ENCODE assay signal across 2 cellular contexts in the genomic region with DNA sequence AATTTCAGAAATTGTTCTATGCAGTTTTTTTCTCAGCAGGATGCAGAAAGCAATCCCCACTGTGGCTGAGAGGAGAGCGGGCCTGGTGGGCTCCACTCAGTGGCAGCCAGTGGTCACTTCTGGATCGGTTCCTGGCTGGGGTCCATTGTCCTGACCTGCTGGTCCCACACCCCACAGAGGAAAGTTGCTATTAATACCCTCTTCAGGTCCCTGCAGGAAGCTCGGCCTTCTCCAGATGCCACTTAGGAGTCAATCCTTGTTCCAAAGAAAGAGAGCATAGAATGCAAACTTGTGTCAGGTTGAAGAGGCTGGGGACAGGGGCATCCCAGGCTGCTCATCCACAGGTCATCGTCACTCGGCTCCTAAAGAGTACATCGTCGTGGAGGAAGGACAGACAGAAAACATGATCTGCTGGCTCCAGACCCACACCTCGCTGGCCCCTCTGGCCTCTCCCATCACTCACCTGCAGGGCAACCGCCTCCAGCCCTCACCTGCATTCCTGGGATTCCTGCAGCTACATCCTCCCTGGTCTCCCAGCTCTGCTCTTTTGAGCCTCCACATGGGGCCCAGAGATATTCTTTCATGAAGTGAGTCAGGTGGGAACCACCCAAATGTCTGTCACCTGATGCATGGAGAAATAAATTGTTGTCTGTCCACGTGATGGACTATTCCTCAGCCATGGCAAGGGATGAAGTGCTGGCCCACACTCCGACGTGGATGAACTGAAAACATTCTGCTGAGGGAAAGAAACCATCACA.
TF ChIP-seq lines count a peak whose summit lies in the region.

No MANE protein-coding gene starts in this region.

TF ChIP-seq in GM23338, 12 proteins besides CTCF, POLR2A, EP300 and RAD21 (continued from another document):
- TF ChIP-seq, protein P1, sequence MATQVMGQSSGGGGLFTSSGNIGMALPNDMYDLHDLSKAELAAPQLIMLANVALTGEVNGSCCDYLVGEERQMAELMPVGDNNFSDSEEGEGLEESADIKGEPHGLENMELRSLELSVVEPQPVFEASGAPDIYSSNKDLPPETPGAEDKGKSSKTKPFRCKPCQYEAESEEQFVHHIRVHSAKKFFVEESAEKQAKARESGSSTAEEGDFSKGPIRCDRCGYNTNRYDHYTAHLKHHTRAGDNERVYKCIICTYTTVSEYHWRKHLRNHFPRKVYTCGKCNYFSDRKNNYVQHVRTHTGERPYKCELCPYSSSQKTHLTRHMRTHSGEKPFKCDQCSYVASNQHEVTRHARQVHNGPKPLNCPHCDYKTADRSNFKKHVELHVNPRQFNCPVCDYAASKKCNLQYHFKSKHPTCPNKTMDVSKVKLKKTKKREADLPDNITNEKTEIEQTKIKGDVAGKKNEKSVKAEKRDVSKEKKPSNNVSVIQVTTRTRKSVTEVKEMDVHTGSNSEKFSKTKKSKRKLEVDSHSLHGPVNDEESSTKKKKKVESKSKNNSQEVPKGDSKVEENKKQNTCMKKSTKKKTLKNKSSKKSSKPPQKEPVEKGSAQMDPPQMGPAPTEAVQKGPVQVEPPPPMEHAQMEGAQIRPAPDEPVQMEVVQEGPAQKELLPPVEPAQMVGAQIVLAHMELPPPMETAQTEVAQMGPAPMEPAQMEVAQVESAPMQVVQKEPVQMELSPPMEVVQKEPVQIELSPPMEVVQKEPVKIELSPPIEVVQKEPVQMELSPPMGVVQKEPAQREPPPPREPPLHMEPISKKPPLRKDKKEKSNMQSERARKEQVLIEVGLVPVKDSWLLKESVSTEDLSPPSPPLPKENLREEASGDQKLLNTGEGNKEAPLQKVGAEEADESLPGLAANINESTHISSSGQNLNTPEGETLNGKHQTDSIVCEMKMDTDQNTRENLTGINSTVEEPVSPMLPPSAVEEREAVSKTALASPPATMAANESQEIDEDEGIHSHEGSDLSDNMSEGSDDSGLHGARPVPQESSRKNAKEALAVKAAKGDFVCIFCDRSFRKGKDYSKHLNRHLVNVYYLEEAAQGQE (IDR thresholded peaks at IDR 0.05; ENCODE audit: unreplicated experiment): no peak
- 0 out of 2 replicates have a peak, but pooled peaks have one; percentile 80 for TF ChIP-seq ZNF114 (CRISPR knock-in tag; IDR thresholded peaks at IDR 0.05)
- no peak for TF ChIP-seq ZNF331 (CRISPR knock-in tag; IDR thresholded peaks at IDR 0.05; ENCODE audit: low read depth)
- TF ChIP-seq NANOG (IDR thresholded peaks at IDR 0.05; ENCODE audit: borderline replicate concordance): no peak
- TF ChIP-seq, protein P2, sequence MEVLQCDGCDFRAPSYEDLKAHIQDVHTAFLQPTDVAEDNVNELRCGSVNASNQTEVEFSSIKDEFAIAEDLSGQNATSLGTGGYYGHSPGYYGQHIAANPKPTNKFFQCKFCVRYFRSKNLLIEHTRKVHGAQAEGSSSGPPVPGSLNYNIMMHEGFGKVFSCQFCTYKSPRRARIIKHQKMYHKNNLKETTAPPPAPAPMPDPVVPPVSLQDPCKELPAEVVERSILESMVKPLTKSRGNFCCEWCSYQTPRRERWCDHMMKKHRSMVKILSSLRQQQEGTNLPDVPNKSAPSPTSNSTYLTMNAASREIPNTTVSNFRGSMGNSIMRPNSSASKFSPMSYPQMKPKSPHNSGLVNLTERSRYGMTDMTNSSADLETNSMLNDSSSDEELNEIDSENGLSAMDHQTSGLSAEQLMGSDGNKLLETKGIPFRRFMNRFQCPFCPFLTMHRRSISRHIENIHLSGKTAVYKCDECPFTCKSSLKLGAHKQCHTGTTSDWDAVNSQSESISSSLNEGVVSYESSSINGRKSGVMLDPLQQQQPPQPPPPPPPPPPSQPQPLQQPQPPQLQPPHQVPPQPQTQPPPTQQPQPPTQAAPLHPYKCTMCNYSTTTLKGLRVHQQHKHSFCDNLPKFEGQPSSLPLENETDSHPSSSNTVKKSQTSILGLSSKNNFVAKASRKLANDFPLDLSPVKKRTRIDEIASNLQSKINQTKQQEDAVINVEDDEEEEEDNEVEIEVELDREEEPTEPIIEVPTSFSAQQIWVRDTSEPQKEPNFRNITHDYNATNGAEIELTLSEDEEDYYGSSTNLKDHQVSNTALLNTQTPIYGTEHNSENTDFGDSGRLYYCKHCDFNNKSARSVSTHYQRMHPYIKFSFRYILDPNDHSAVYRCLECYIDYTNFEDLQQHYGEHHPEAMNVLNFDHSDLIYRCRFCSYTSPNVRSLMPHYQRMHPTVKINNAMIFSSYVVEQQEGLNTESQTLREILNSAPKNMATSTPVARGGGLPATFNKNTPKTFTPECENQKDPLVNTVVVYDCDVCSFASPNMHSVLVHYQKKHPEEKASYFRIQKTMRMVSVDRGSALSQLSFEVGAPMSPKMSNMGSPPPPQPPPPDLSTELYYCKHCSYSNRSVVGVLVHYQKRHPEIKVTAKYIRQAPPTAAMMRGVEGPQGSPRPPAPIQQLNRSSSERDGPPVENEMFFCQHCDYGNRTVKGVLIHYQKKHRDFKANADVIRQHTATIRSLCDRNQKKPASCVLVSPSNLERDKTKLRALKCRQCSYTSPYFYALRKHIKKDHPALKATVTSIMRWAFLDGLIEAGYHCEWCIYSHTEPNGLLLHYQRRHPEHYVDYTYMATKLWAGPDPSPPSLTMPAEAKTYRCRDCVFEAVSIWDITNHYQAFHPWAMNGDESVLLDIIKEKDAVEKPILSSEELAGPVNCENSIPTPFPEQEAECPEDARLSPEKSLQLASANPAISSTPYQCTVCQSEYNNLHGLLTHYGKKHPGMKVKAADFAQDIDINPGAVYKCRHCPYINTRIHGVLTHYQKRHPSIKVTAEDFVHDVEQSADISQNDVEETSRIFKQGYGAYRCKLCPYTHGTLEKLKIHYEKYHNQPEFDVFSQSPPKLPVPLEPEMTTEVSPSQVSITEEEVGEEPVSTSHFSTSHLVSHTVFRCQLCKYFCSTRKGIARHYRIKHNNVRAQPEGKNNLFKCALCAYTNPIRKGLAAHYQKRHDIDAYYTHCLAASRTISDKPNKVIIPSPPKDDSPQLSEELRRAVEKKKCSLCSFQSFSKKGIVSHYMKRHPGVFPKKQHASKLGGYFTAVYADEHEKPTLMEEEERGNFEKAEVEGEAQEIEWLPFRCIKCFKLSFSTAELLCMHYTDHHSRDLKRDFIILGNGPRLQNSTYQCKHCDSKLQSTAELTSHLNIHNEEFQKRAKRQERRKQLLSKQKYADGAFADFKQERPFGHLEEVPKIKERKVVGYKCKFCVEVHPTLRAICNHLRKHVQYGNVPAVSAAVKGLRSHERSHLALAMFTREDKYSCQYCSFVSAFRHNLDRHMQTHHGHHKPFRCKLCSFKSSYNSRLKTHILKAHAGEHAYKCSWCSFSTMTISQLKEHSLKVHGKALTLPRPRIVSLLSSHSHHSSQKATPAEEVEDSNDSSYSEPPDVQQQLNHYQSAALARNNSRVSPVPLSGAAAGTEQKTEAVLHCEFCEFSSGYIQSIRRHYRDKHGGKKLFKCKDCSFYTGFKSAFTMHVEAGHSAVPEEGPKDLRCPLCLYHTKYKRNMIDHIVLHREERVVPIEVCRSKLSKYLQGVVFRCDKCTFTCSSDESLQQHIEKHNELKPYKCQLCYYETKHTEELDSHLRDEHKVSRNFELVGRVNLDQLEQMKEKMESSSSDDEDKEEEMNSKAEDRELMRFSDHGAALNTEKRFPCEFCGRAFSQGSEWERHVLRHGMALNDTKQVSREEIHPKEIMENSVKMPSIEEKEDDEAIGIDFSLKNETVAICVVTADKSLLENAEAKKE (CRISPR knock-in tag; IDR thresholded peaks at IDR 0.05): peak; percentile 85; the same call in 1 of the 2 replicates
- no peak for TF ChIP-seq POLR2AphosphoS5 (IDR thresholded peaks at IDR 0.05; ENCODE audit: low read depth)

TF ChIP-seq in neural cell, 6 proteins besides CTCF, POLR2A, EP300 and RAD21 (continued from another document):
- TF ChIP-seq, protein P1 (IDR thresholded peaks at IDR 0.05; ENCODE audit: borderline replicate concordance): peak; percentile 90
- peak; percentile 36 for TF ChIP-seq POLR2AphosphoS5 (IDR thresholded peaks at IDR 0.05)
